In genomic region chr11:106076923-106077608, GRCh38 we compare ENCODE assay signal across 8 cellular contexts. TPM values are rescaled to one million over a fixed set of nuclear protein-coding genes. Genes with fewer than 3 reads are reported as not detected.
DNase-seq lines count a peak whose midpoint lies in the region; ATAC-seq and TF ChIP-seq lines count a peak whose summit lies in the region.

Gene KBTBD3 (minus strand): TSS chr11:106077347. CDS start chr11:106059097, 18,250 bp downstream.

- peaks cover 25% of the 10 kb centered on the region for H3K36me3 Mint-ChIP-seq in activated naive CD8-positive, alpha-beta T cell treated with anti-CD3 and anti-CD28 coated beads for 36 hours
- H3K36me3 Mint-ChIP-seq in glutamatergic neuron (ENCODE audit: unreplicated experiment), result no peaks in the 10 kb centered on the region

- peaks cover 7% of the 10 kb centered on the region for H3K4me1 ChIP-seq in testis

- 0% methylated on average over 9 to 37 of the region's 37 CpGs for WGBS in testis, 2 donors

- peak within 1 kb of the TSS; percentile 93 to 98 for H3K27ac ChIP-seq in testis

- H3K27me3 Mint-ChIP-seq in activated naive CD8-positive, alpha-beta T cell treated with anti-CD3 and anti-CD28 coated beads for 36 hours, result no peaks in the 10 kb centered on the region
- H3K27me3 Mint-ChIP-seq in glutamatergic neuron (ENCODE audit: unreplicated experiment), result peaks cover 3% of the 10 kb centered on the region

- no peaks in the 10 kb centered on the region for H3K9me3 Mint-ChIP-seq in activated naive CD8-positive, alpha-beta T cell treated with anti-CD3 and anti-CD28 coated beads for 36 hours
- H3K9me3 Mint-ChIP-seq in glutamatergic neuron (ENCODE audit: unreplicated experiment), result peaks cover 10% of the 10 kb centered on the region

- H3K36me3 ChIP-seq in testis (ENCODE audit: low read depth, missing control alignments), result no peaks in the 10 kb centered on the region

- H3K27ac Mint-ChIP-seq in activated naive CD8-positive, alpha-beta T cell treated with anti-CD3 and anti-CD28 coated beads for 36 hours, result peak within 1 kb of the TSS; percentile 94
- peak within 1 kb of the TSS; percentile 97 for H3K27ac Mint-ChIP-seq in glutamatergic neuron (ENCODE audit: unreplicated experiment)

- no peaks in the 10 kb centered on the region for H3K27me3 ChIP-seq in testis

- H3K9me3 ChIP-seq in testis, result no peaks in the 10 kb centered on the region

- peak; percentile 66 for TF ChIP-seq CTCF in GM12864 (IDR thresholded peaks at IDR 0.05; ENCODE audit: low read depth, low read length, missing control alignments)
- TF ChIP-seq CTCF in glutamatergic neuron (IDR thresholded peaks at IDR 0.05; ENCODE audit: partially characterized antibody, unreplicated experiment), result peak; percentile 20
- TF ChIP-seq CTCF in omental fat pad (IDR thresholded peaks at IDR 0.05), result no peak
- peak; percentile 8 to 43 (median 17) for TF ChIP-seq CTCF in testis (IDR thresholded peaks at IDR 0.05)

- H3K4me3 ChIP-seq in GM12864 (ENCODE audit: low read depth, low read length), result peak within 1 kb of the TSS; percentile 85
- H3K4me3 ChIP-seq in testis, result peak within 1 kb of the TSS; percentile 87 to 95

- intact Hi-C loops in testis (cut with DNase I; ENCODE audit: low total_unique reads), result no loop called here

- ATAC-seq in HG02678 (IDR thresholded peaks at IDR 0.05; ENCODE audit: unreplicated experiment) (peak; percentile 93), omental fat pad (ENCODE audit: low FRiP score) (peak; percentile 99)

- peaks cover 42% of the 10 kb centered on the region for H3K4me1 Mint-ChIP-seq in activated naive CD8-positive, alpha-beta T cell treated with anti-CD3 and anti-CD28 coated beads for 36 hours
- peaks cover 22% of the 10 kb centered on the region for H3K4me1 Mint-ChIP-seq in glutamatergic neuron (ENCODE audit: low read depth, unreplicated experiment)

- DNase-seq in GM12864 (ENCODE audit: low read depth) (peak; percentile 98), NCI-H1105 (lab: John Stamatoyannopoulos, UW) (peak; percentile 99), SKM-1 (lab: John Stamatoyannopoulos, UW; ENCODE audit: unreplicated experiment) (peak; percentile 98), glutamatergic neuron (peak; percentile 98), omental fat pad (ENCODE audit: low spot score) (peak; percentile 87), testis (peak; percentile 99)
- peak; percentile 97 for DNase-seq in activated naive CD8-positive, alpha-beta T cell treated with anti-CD3 and anti-CD28 coated beads for 36 hours

- H3K4me3 Mint-ChIP-seq in activated naive CD8-positive, alpha-beta T cell treated with anti-CD3 and anti-CD28 coated beads for 36 hours, result peak within 1 kb of the TSS; percentile 95
- H3K4me3 Mint-ChIP-seq in glutamatergic neuron (ENCODE audit: unreplicated experiment), result peak within 1 kb of the TSS; percentile 97

- peak; percentile 65 for TF ChIP-seq POLR2A in testis (IDR thresholded peaks at IDR 0.05)

RNA-seq across cellular contexts. Expression of gene KBTBD3, which starts in this region (rescaled TPM):
- total RNA-seq in activated naive CD8-positive, alpha-beta T cell treated with anti-CD3 and anti-CD28 coated beads for 36 hours, result 1 to 10 TPM; 4.8 to 6.4 TPM
- 8.9 TPM for total RNA-seq in glutamatergic neuron (ENCODE audit: unreplicated experiment)
- total RNA-seq in omental fat pad, result 10 to 100 TPM in 1 of 4 donors, 1 to 10 TPM in 3; 2.5 to 12.0 (median 4.4) TPM
- 1 to 10 TPM; 6.8 to 8.5 TPM for total RNA-seq in testis
- polyA plus RNA-seq in testis (ENCODE audit: insufficient read depth, low read depth, low replicate concordance), result 15.6 TPM

Comparison
In these comparisons a context has a peak if more than half of its experiments do, and no peak if none do; other contexts are left out.
1. Peak in every context shown above with its lines: DNase-seq, ATAC-seq, H3K4me3 ChIP-seq and H3K27ac ChIP-seq.
2. CTCF ChIP-seq: peak in GM12864 (single experiment), glutamatergic neuron (single experiment) and testis (3 of 3); none in omental fat pad (0 of 3).